ENCODE assay signal across 8 cellular contexts in genomic region chr3:119240582-119241434, GRCh38. TPM values are rescaled to one million over a fixed set of nuclear protein-coding genes. Genes with fewer than 3 reads are reported as not detected.
A peak's percentile ranks its signal among the peaks of the same experiment; 100 is the strongest.
DNase-seq lines count a peak whose midpoint lies in the region; ATAC-seq and FAIRE-seq lines count a peak whose summit lies in the region.

A gene with protein sequence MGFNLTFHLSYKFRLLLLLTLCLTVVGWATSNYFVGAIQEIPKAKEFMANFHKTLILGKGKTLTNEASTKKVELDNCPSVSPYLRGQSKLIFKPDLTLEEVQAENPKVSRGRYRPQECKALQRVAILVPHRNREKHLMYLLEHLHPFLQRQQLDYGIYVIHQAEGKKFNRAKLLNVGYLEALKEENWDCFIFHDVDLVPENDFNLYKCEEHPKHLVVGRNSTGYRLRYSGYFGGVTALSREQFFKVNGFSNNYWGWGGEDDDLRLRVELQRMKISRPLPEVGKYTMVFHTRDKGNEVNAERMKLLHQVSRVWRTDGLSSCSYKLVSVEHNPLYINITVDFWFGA (minus strand): TSS chr3:119240878. CDS start chr3:119230099, 10,779 bp downstream.

- H3K9ac ChIP-seq in NT2/D1 (ENCODE audit: insufficient read length, low read depth): peak within 1 kb of the TSS; percentile 89

- peak; percentile 81 for DNase-seq in Caki2 (ENCODE audit: low read depth)
- DNase-seq in HT1080 (ENCODE audit: low read depth): peak; percentile 87
- DNase-seq in NT2/D1 (ENCODE audit: low read depth, low spot score): peak; percentile 84
- DNase-seq in activated CD8-positive, alpha-beta memory T cell treated with anti-CD3 and anti-CD28 coated beads for 48 hours (ENCODE audit: low read depth in 2 of 3, low spot score in 2 of 3): peak; percentile 35 to 67 (median 46)
- DNase-seq in stimulated activated CD8-positive, alpha-beta memory T cell treated with anti-CD3 and anti-CD28 coated beads, Interleukin-15, amount 100 ng/mL, for 24 hours (ENCODE audit: low read depth): peak; percentile 35

- peak within 1 kb of the TSS; percentile 90 for H3K27ac ChIP-seq in mesodermal cell (ENCODE audit: low read depth, low read length, severe bottlenecking)

- no peaks in the 10 kb centered on the region; the same call in 1 of the 2 replicates for H3K9me3 ChIP-seq in NT2/D1 (ENCODE audit: insufficient read depth, low read length)
- no peaks in the 10 kb centered on the region for H3K9me3 ChIP-seq in mesodermal cell (ENCODE audit: control insufficient read depth, low read length)

- H3K27me3 ChIP-seq in NT2/D1 (ENCODE audit: insufficient read depth, insufficient read length): no peaks in the 10 kb centered on the region

- ATAC-seq in GM21367 (IDR thresholded peaks at IDR 0.05; ENCODE audit: unreplicated experiment): peak; percentile 92

- in situ Hi-C loops in Caki2 (cut with HindIII; ENCODE audit: low pct_unique_long_range_greater_than_20kb, low sequenced_read_pairs): no loop called here

- H3K4me3 ChIP-seq in NT2/D1 (ENCODE audit: insufficient read length, low read depth): peak within 1 kb of the TSS; percentile 69
- peak within 1 kb of the TSS; percentile 51 for H3K4me3 ChIP-seq in mesodermal cell (ENCODE audit: extremely low read depth, insufficient read depth, low read length, poor library complexity, severe bottlenecking)

- WGBS in mesodermal cell (ENCODE audit: insufficient coverage in 2 of 2), 2 experiments: 0% methylated on average over 24 to 38 of the region's 71 CpGs

- H3K4me1 ChIP-seq in NT2/D1 (ENCODE audit: insufficient read depth, insufficient read length): no peaks in the 10 kb centered on the region
- H3K4me1 ChIP-seq in mesodermal cell (ENCODE audit: control insufficient read depth, insufficient read depth, low read length, poor library complexity, severe bottlenecking): no peaks in the 10 kb centered on the region

- peaks cover 9% of the 10 kb centered on the region for H3K36me3 ChIP-seq in NT2/D1 (ENCODE audit: insufficient read depth, insufficient read length, low read length)
- peaks cover 7% of the 10 kb centered on the region for H3K36me3 ChIP-seq in mesodermal cell (ENCODE audit: control insufficient read depth, insufficient read depth, low read length)

- peak; percentile 8 for FAIRE-seq in endometrium (lab: Jason Lieb, UNC)

RNA-seq across cellular contexts. Expression of the gene that starts here (rescaled TPM):
- total RNA-seq in Caki2 (2014; rRNA removed; shearing (Covaris generic); ENCODE audit: low replicate concordance): 39.4 and 45.8 TPM in 2 replicates
- total RNA-seq in HT1080 (2014; rRNA removed; shearing (Covaris generic)): 16.1 and 16.3 TPM in 2 replicates
- polyA plus RNA-seq in HT1080 (2015; cell fraction: cytosol; rRNA removed): 25.9 and 27.9 TPM in 2 replicates
- polyA plus RNA-seq in HT1080 (2015; cell fraction: nucleus; rRNA removed): 29.6 and 31.0 TPM in 2 replicates
- 34.3 TPM for polyA plus RNA-seq in mesodermal cell (2013, experiment 1 of 2)
- polyA plus RNA-seq in mesodermal cell (2013, experiment 2 of 2): 32.5 TPM

Comparison
In these comparisons a context has a peak if more than half of its experiments do, and no peak if none do; other contexts are left out.
1. Peak in every context shown above with its lines: DNase-seq, ATAC-seq, H3K4me3 ChIP-seq and H3K27ac ChIP-seq.
2. DNase-seq: peak in every context shown above with its lines; median percentile 87 in HT1080; 84 in NT2/D1; 81 in Caki2; 46 in activated CD8-positive, alpha-beta memory T cell treated with anti-CD3 and anti-CD28 coated beads for 48 hours; 35 in stimulated activated CD8-positive, alpha-beta memory T cell treated with anti-CD3 and anti-CD28 coated beads, Interleukin-15, amount 100 ng/mL, for 24 hours.